Comparison of ENCODE assay signal across 22 cellular contexts in the genomic region with DNA sequence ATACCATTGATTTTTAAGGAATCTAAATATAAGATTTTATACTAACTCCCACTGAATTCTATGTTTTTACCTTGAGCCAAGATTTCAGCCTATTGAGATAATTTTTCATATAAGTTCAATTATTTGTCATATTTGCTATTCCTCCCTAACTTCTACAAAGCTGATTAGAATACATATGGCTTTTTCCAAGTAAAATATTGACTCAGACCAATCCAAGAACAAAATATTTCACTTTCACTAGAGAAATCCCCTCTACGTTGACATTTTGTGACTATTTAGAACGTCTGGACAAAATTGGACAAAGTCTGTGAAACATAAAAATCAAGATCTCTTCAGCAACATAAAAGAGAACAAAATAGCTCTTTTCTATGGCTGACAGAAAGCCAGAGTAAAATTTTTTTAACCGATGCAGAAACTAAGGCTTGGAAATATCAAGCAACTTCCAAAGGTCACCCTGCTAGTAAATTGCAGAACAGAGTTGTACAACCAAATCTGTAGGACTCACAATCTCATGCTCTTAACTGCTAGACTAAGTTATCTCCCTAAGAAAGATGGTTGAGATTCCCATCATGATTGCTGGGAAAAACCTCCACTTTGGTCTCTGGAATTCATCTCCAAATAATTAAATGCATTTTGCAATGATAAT.
"Had no signal": no experiment of that assay in that cellular context is flagged by ENCODE, and none has a peak within 500 bp of the region (broad histone marks: within the 10 kb centered on the region; RNA-seq: fewer than 3 reads in every experiment).

No MANE protein-coding gene starts in this region.

- ATAC-seq: heart right ventricle; left ventricle myocardium superior; lower lobe of right lung; natural killer cell; sciatic nerve; stimulated activated naive B cell treated with anti-CD40 and anti-IgM and Interleukin-4, amounts not matched to agents 10 μg/mL and 1 μg/mL and 100 μg/mL, for 72 hours; stimulated activated naive CD8-positive, alpha-beta T cell treated with anti-CD3 and anti-CD28 coated beads, Interleukin-15, Interleukin-2, amounts not matched to agents 100 U/mL and 50 U/mL, for 24 hours had no signal

- H3K27ac ChIP-seq: heart right ventricle, hepatocyte, lower lobe of right lung, ovary, right atrium auricular region, skin epidermis, stomach, tibial nerve, uterus had no signal

- H3K4me2 ChIP-seq: hepatocyte had no signal

- H3K36me3 ChIP-seq: heart right ventricle, lower lobe of right lung, ovary, right atrium auricular region, stomach, thoracic aorta, tibial nerve, uterus had no signal

- DNase-seq: heart right ventricle; islet precursor cell; left ventricle myocardium superior; lower lobe of right lung; mesenchymal stem cell; naive B cell; natural killer cell; ovary; stimulated activated CD4-positive, alpha-beta T cell treated with anti-CD3 and anti-CD28 coated beads, Interleukin-12 subunit alpha, Interleukin-12 subunit beta, amount 100 ng/mL, for 4 hours; stimulated activated CD4-positive, alpha-beta T cell treated with anti-CD3 and anti-CD28 coated beads, Interleukin-15, amount 100 ng/mL, for 24 hours; stimulated activated CD4-positive, alpha-beta T cell treated with anti-CD3 and anti-CD28 coated beads, Interleukin-2, amount 100 ng/mL, for 24 hours; stimulated activated CD4-positive, alpha-beta T cell treated with anti-CD3 and anti-CD28 coated beads, Interleukin-4, amount 100 ng/mL, for 1 hour; stimulated activated naive B cell treated with anti-CD40 and anti-IgM and Interleukin-4, amounts not matched to agents 10 μg/mL and 1 μg/mL and 100 μg/mL, for 72 hours; stimulated activated naive CD8-positive, alpha-beta T cell treated with anti-CD3 and anti-CD28 coated beads, Interleukin-15, Interleukin-2, amounts not matched to agents 100 U/mL and 50 U/mL, for 24 hours; stomach; uterus had no signal

- H3K79me2 ChIP-seq: hepatocyte had no signal

- H3K4me3 ChIP-seq: heart right ventricle, hepatocyte, lower lobe of right lung, ovary, right atrium auricular region, skin epidermis, stomach, thoracic aorta, tibial nerve, uterus had no signal

- H3K4me1 ChIP-seq: heart right ventricle, lower lobe of right lung, right atrium auricular region, uterus had no signal

- H3K9me3 ChIP-seq: heart right ventricle, lower lobe of right lung, ovary, stomach, thoracic aorta, tibial nerve, uterus had no signal

- H2AFZ ChIP-seq: hepatocyte had no signal

- H3K27me3 ChIP-seq: heart right ventricle, hepatocyte, ovary, right atrium auricular region, stomach, tibial nerve, uterus had no signal
